In the genomic region with DNA sequence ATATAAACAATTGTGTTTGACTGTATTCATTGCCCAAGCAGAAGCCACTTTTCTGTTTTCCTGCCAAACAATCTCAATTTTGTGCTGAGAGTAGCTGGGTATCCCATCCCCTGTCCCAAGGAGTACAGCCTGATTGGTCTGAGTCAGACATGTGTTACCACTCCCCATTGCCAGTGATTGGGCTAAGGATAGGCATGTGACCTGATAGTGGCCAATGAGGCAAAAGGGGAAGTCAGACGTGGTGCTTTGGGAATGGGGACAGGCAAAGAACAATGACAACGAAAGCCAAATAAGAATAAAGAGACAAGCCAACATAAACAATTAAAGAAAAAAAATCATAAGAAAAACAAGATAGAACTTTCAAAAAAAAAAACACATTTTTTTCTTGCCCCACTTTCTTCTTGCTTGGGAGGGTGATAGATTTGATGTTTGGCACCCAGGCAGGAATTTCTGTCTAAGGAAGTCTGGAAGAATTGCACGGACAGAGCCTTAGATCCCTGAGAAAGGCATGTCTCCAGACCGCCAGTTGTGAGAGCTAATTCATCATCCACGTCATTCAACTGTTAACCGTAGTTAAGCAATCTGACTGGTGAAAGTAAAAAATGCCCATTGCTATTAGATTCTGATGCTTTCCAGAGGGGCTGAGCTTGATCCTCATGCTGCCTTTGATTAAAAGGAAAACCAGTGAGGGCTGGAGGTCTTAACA, we compare ENCODE assay signal across 20 cellular contexts.
DNase-seq lines count a peak whose midpoint lies in the region; ATAC-seq and TF ChIP-seq lines count a peak whose summit lies in the region.
"Had no signal": no experiment of that assay in that cellular context is flagged by ENCODE, and none has a peak within 500 bp of the region (broad histone marks: within the 10 kb centered on the region; RNA-seq: fewer than 3 reads in every experiment).

No MANE protein-coding gene starts in this region.

- H3K36me3 Mint-ChIP-seq in endodermal cell (ENCODE audit: low read depth) = no peaks in the 10 kb centered on the region
- H3K36me3 Mint-ChIP-seq: stimulated activated naive B cell treated with anti-CD40 and anti-IgM and Interleukin-4, amounts not matched to agents 10 μg/mL and 1 μg/mL and 100 μg/mL, for 72 hours had no signal

- H3K4me3 Mint-ChIP-seq in endodermal cell = no peak overlapping the region
- H3K4me3 Mint-ChIP-seq: stimulated activated naive B cell treated with anti-CD40 and anti-IgM and Interleukin-4, amounts not matched to agents 10 μg/mL and 1 μg/mL and 100 μg/mL, for 72 hours; T-helper 1 cell treated with Interleukin-12 subunit alpha and Interleukin-12 subunit beta and Interleukin-4 antibody, amounts not matched to agents 30 μg/mL and 1 μg/mL, for 36 hours had no signal

- TF ChIP-seq POLR2A in NB4 (IDR thresholded peaks at IDR 0.05; ENCODE audit: extremely low read depth, insufficient read length) = no peak

- no peak for TF ChIP-seq CTCF in NB4 (IDR thresholded peaks at IDR 0.05; ENCODE audit: low read depth, low read length)
- no peak for TF ChIP-seq CTCF in endodermal cell (conservative IDR thresholded peaks at IDR 0.05)
- no peak for TF ChIP-seq CTCF in MM.1S (IDR thresholded peaks at IDR 0.05; ENCODE audit: low read length)

- WGBS in endodermal cell (ENCODE audit: insufficient coverage in 1 of 2, insufficient read length in 1 of 2), 2 experiments = 63 to 92% methylated on average over 4 to 6 of the region's 6 CpGs

- peaks cover 20% of the 10 kb centered on the region for H3K4me1 Mint-ChIP-seq in endodermal cell
- H3K4me1 Mint-ChIP-seq: stimulated activated naive B cell treated with anti-CD40 and anti-IgM and Interleukin-4, amounts not matched to agents 10 μg/mL and 1 μg/mL and 100 μg/mL, for 72 hours had no signal

- H3K27me3 ChIP-seq in endodermal cell (ENCODE audit: control insufficient read depth, insufficient read depth, low read length, poor library complexity, severe bottlenecking) (no peaks in the 10 kb centered on the region), MM.1S (replicated peaks; ENCODE audit: insufficient read depth, low read length) (no peaks in the 10 kb centered on the region)
- H3K27me3 ChIP-seq: BE2C, neutrophil, upper lobe of left lung had no signal

- H3K9me3 ChIP-seq in endodermal cell (ENCODE audit: control insufficient read depth, low read length) (peaks cover 8% of the 10 kb centered on the region), MM.1S (replicated peaks; ENCODE audit: insufficient read depth, low read length) (no peaks in the 10 kb centered on the region)
- H3K9me3 ChIP-seq: BE2C, neutrophil, upper lobe of left lung had no signal

- no peaks in the 10 kb centered on the region for H3K79me2 ChIP-seq in MM.1S (ENCODE audit: low read length)

- H3K27ac Mint-ChIP-seq in endodermal cell = no peak overlapping the region
- H3K27ac Mint-ChIP-seq: stimulated activated naive B cell treated with anti-CD40 and anti-IgM and Interleukin-4, amounts not matched to agents 10 μg/mL and 1 μg/mL and 100 μg/mL, for 72 hours; T-helper 1 cell treated with Interleukin-12 subunit alpha and Interleukin-12 subunit beta and Interleukin-4 antibody, amounts not matched to agents 30 μg/mL and 1 μg/mL, for 36 hours had no signal

- H3K4me1 ChIP-seq in endodermal cell (ENCODE audit: control insufficient read depth, insufficient read depth, low read length) (no peaks in the 10 kb centered on the region), MM.1S (ENCODE audit: low read length) (no peaks in the 10 kb centered on the region)
- H3K4me1 ChIP-seq: BE2C, upper lobe of left lung had no signal

- no peaks in the 10 kb centered on the region for H3K9me2 ChIP-seq in MM.1S (replicated peaks; ENCODE audit: insufficient read depth, low read length)

- H3K36me3 ChIP-seq in endodermal cell (ENCODE audit: control insufficient read depth, insufficient read depth, low read length) (no peaks in the 10 kb centered on the region), MM.1S (replicated peaks; ENCODE audit: insufficient read depth, low read length) (no peaks in the 10 kb centered on the region)
- H3K36me3 ChIP-seq: BE2C, neutrophil, upper lobe of left lung, WERI-Rb-1 had no signal

- no peaks in the 10 kb centered on the region for H3K27me3 Mint-ChIP-seq in endodermal cell (ENCODE audit: insufficient read depth)
- H3K27me3 Mint-ChIP-seq: stimulated activated naive B cell treated with anti-CD40 and anti-IgM and Interleukin-4, amounts not matched to agents 10 μg/mL and 1 μg/mL and 100 μg/mL, for 72 hours had no signal

- no peak overlapping the region for H2AFZ ChIP-seq in MM.1S (ENCODE audit: low read length)

- no peaks in the 10 kb centered on the region for H3F3A ChIP-seq in MM.1S (ENCODE audit: insufficient read depth, low read length)

- H3K4me2 ChIP-seq in MM.1S (ENCODE audit: low read depth, low read length) = no peak overlapping the region

- intact Hi-C loops in sciatic nerve (cut with DNase I) = no loop called here
- intact Hi-C loops in head of caudate nucleus (cut with DNase I) = no loop called here

- ATAC-seq in sciatic nerve (peak; percentile 55), GM21390 (IDR thresholded peaks at IDR 0.05; ENCODE audit: unreplicated experiment) (no peak)
- ATAC-seq: stimulated activated naive B cell treated with anti-CD40 and anti-IgM and Interleukin-4, amounts not matched to agents 10 μg/mL and 1 μg/mL and 100 μg/mL, for 72 hours had no signal

- DNase-seq in EH (ENCODE audit: low read depth) = peak; percentile 79
- DNase-seq in NB4 (ENCODE audit: low read depth) = peak; percentile 8
- DNase-seq in endodermal cell = no peak
- no peak for DNase-seq in sciatic nerve (ENCODE audit: low spot score)
- no peak for DNase-seq in head of caudate nucleus
- no peak for DNase-seq in MM.1S
- DNase-seq in stimulated activated naive CD4-positive, alpha-beta T cell (lab: John Stamatoyannopoulos, UW) = no peak
- DNase-seq: activated CD4-positive, alpha-beta T cell treated with anti-CD3 and anti-CD28 coated beads, Interleukin-2, amount 50 U/mL, for 48 hours; activated T-cell treated with anti-CD3 and anti-CD28 coated beads for 4 hours; anterior cingulate cortex; BE2C; COR-L47; NCI-H1436 treated with DMSO at 0.1 percent for 48 hours; SIG-M5; stimulated activated naive B cell treated with anti-CD40 and anti-IgM and Interleukin-4, amounts not matched to agents 10 μg/mL and 1 μg/mL and 100 μg/mL, for 72 hours; upper lobe of left lung; WERI-Rb-1 had no signal

- no peak overlapping the region for H3K4me3 ChIP-seq in NB4 (ENCODE audit: low read depth, low read length)
- no peak overlapping the region for H3K4me3 ChIP-seq in endodermal cell (ENCODE audit: low read length)
- no peak overlapping the region for H3K4me3 ChIP-seq in MM.1S (ENCODE audit: low read length)
- H3K4me3 ChIP-seq: upper lobe of left lung had no signal

- H3K9me3 Mint-ChIP-seq in endodermal cell = peaks cover 7% of the 10 kb centered on the region
- H3K9me3 Mint-ChIP-seq: T-helper 1 cell treated with Interleukin-12 subunit alpha and Interleukin-12 subunit beta and Interleukin-4 antibody, amounts not matched to agents 30 μg/mL and 1 μg/mL, for 36 hours had no signal

- no peaks in the 10 kb centered on the region for H4K20me1 ChIP-seq in MM.1S (ENCODE audit: insufficient read depth, low read length)

- H3K27ac ChIP-seq in endodermal cell (ENCODE audit: low read depth, low read length) = peak overlapping the region; percentile 52
- no peak overlapping the region for H3K27ac ChIP-seq in MM.1S (ENCODE audit: low read length)
- H3K27ac ChIP-seq: neutrophil, upper lobe of left lung, WERI-Rb-1 had no signal

- no peak overlapping the region for H3K9ac ChIP-seq in endodermal cell (ENCODE audit: extremely low read depth, low read length, poor library complexity, severe bottlenecking)
- H3K9ac ChIP-seq in MM.1S (ENCODE audit: low read length) = no peak overlapping the region

Comparison
In these comparisons a context has a peak if more than half of its experiments do, and no peak if none do; other contexts are left out.
1. DNase-seq: peak in EH (single experiment) and NB4 (single experiment); none in endodermal cell (single experiment), sciatic nerve (single experiment), head of caudate nucleus (0 of 42), MM.1S (single experiment) and stimulated activated naive CD4-positive, alpha-beta T cell (0 of 6).